Comparison of ENCODE assay signal across 1 cellular context in genomic region chr6:24402697-24403500, GRCh38.
TF ChIP-seq lines count a peak whose summit lies in the region.

Gene MRS2 (plus strand): TSS chr6:24402936. CDS start chr6:24403047, 111 bp downstream.

TF ChIP-seq in HepG2, 621 proteins besides CTCF, POLR2A, EP300 and RAD21 (continued from another document and continues in another):
- TF ChIP-seq AKNA (CRISPR knock-in tag; IDR thresholded peaks at IDR 0.05; ENCODE audit: borderline replicate concordance) (peak; percentile 80; the same call in 1 of the 2 replicates), ZNF264 (CRISPR knock-in tag; IDR thresholded peaks at IDR 0.05) (peak; percentile 90), MED13 (CRISPR knock-in tag; IDR thresholded peaks at IDR 0.05) (peak; percentile 93), HINFP (CRISPR knock-in tag; IDR thresholded peaks at IDR 0.05; ENCODE audit: low read depth) (peak; percentile 98), SALL2 (CRISPR knock-in tag; IDR thresholded peaks at IDR 0.05) (peak; percentile 99), XBP1 (CRISPR knock-in tag; IDR thresholded peaks at IDR 0.05) (0 out of 2 replicates have a peak, but pooled peaks have one; percentile 71), SNAI1 (CRISPR knock-in tag; IDR thresholded peaks at IDR 0.05; ENCODE audit: borderline replicate concordance) (peak; percentile 95), ELF3 (CRISPR knock-in tag; IDR thresholded peaks at IDR 0.05) (no peak; the same call in 1 of the 2 replicates), NFKB2 (CRISPR knock-in tag; IDR thresholded peaks at IDR 0.05; ENCODE audit: borderline replicate concordance) (peak; percentile 95; the same call in 1 of the 2 replicates), ZNF280D (CRISPR knock-in tag; IDR thresholded peaks at IDR 0.05) (peak; percentile 99), REST (IDR thresholded peaks at IDR 0.05; ENCODE audit: borderline replicate concordance in 1 of 2, low read depth in 1 of 2, low read length in 2 of 2) (peak in 1 of 2 experiments; percentile 54; a peak in 1 of 4 replicates), ATF2 (CRISPR knock-in tag; IDR thresholded peaks at IDR 0.05) (0 out of 2 replicates have a peak, but pooled peaks have one; percentile 38), JDP2 (CRISPR knock-in tag; IDR thresholded peaks at IDR 0.05; ENCODE audit: borderline replicate concordance) (no peak; the same call in 1 of the 2 replicates), HIVEP1 (CRISPR knock-in tag; IDR thresholded peaks at IDR 0.05) (peak; percentile 88), PAX8 (CRISPR knock-in tag; IDR thresholded peaks at IDR 0.05; ENCODE audit: borderline replicate concordance) (peak; percentile 98), ZNF281 (CRISPR knock-in tag; IDR thresholded peaks at IDR 0.05; ENCODE audit: borderline replicate concordance) (no peak), BRCA1 (CRISPR knock-in tag; IDR thresholded peaks at IDR 0.05) (peak; percentile 95; the same call in 1 of the 2 replicates), KIAA2018 (CRISPR knock-in tag; IDR thresholded peaks at IDR 0.05; ENCODE audit: borderline replicate concordance) (no peak), ZNF740 (CRISPR knock-in tag; IDR thresholded peaks at IDR 0.05) (peak; percentile 72; the same call in 1 of the 2 replicates), HOXD1 (CRISPR knock-in tag; IDR thresholded peaks at IDR 0.05) (peak; percentile 66; the same call in 1 of the 2 replicates), ESRRA (CRISPR knock-in tag; IDR thresholded peaks at IDR 0.05; ENCODE audit: low read depth) (peak; percentile 96), PHB2 (IDR thresholded peaks at IDR 0.05; ENCODE audit: partially characterized antibody) (no peak)
